In the genomic region with DNA sequence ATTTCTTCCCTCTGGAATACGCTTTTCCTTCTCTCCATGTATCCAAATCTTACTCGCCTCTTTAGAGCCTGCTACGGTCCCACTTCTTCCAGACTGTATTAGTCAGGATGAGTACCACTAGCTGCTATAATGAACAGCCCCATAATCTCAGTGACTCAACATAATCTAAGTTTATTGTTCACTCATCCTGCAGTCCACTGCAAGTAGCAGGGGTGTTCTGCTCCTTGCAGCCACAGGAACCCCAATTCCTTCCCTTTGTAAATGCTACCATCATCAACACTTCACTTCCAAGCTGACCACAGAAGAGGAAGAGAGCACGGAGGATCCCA, we compare ENCODE assay signal across 29 cellular contexts.
"Had no signal": no experiment of that assay in that cellular context is flagged by ENCODE, and none has a peak within 500 bp of the region (broad histone marks: within the 10 kb centered on the region; RNA-seq: fewer than 3 reads in every experiment).

No MANE protein-coding gene starts in this region.

- H3K27me3 Mint-ChIP-seq: progenitor cell of endocrine pancreas; stimulated activated naive CD8-positive, alpha-beta T cell treated with anti-CD3 and anti-CD28 coated beads, Interleukin-15, amount 100 ng/mL, for 72 hours had no signal

- H3K4me1 ChIP-seq: neural progenitor cell, parathyroid adenoma, psoas muscle, thyroid gland, upper lobe of left lung had no signal

- H3K4me2 ChIP-seq: neural progenitor cell, smooth muscle cell had no signal

- H3K27ac Mint-ChIP-seq: nephron; neural progenitor cell; stimulated activated effector memory CD8-positive, alpha-beta T cell treated with anti-CD3 and anti-CD28 coated beads, Interleukin-12 subunit alpha, Interleukin-12 subunit beta, amount 100 ng/mL, for 72 hours had no signal

- DNase-seq: naive thymus-derived CD4-positive, alpha-beta T cell; occipital lobe; ovary; psoas muscle; right cardiac atrium; stimulated activated CD4-positive, alpha-beta T cell treated with anti-CD3 and anti-CD28 coated beads, Interleukin-15, amount 100 ng/mL, for 24 hours; stimulated activated CD4-positive, alpha-beta T cell treated with anti-CD3 and anti-CD28 coated beads, Interleukin-2, amount 100 ng/mL, for 24 hours; stimulated activated CD4-positive, alpha-beta T cell treated with anti-CD3 and anti-CD28 coated beads, Interleukin-2, amount 100 ng/mL, for 48 hours; stimulated activated CD4-positive, alpha-beta T cell treated with anti-CD3 and anti-CD28 coated beads, Interleukin-4, amount 100 ng/mL, for 24 hours; stimulated activated naive CD4-positive, alpha-beta T cell; stimulated activated naive CD8-positive, alpha-beta T cell treated with anti-CD3 and anti-CD28 coated beads, Interleukin-15, amount 100 ng/mL, for 72 hours; stimulated activated naive CD8-positive, alpha-beta T cell treated with anti-CD3 and anti-CD28 coated beads, Interleukin-15, Interleukin-2, amounts not matched to agents 100 U/mL and 50 U/mL, for 24 hours; substantia nigra; thyroid gland; trophoblast cell; upper lobe of left lung had no signal

- H3K9ac ChIP-seq: neural progenitor cell, parathyroid adenoma had no signal

- H3K79me2 ChIP-seq: parathyroid adenoma had no signal

- H3K36me3 Mint-ChIP-seq: neural progenitor cell; stimulated activated effector memory CD8-positive, alpha-beta T cell treated with anti-CD3 and anti-CD28 coated beads, Interleukin-12 subunit alpha, Interleukin-12 subunit beta, amount 100 ng/mL, for 72 hours had no signal

- H2AFZ ChIP-seq: neural progenitor cell, parathyroid adenoma had no signal

- ATAC-seq: naive thymus-derived CD4-positive, alpha-beta T cell; psoas muscle; right cardiac atrium; sciatic nerve; stimulated activated effector memory CD8-positive, alpha-beta T cell treated with anti-CD3 and anti-CD28 coated beads, Interleukin-12 subunit alpha, Interleukin-12 subunit beta, amount 100 ng/mL, for 72 hours; stimulated activated naive CD8-positive, alpha-beta T cell treated with anti-CD3 and anti-CD28 coated beads, Interleukin-15, amount 100 ng/mL, for 72 hours; stimulated activated naive CD8-positive, alpha-beta T cell treated with anti-CD3 and anti-CD28 coated beads, Interleukin-15, Interleukin-2, amounts not matched to agents 100 U/mL and 50 U/mL, for 24 hours had no signal

- H3K36me3 ChIP-seq: neural progenitor cell, ovary, suprapubic skin, thoracic aorta, thyroid gland, tibial nerve, upper lobe of left lung, vagina had no signal

- H3K4me3 ChIP-seq: neural progenitor cell, ovary, psoas muscle, skin epidermis, smooth muscle cell, suprapubic skin, thoracic aorta, thyroid gland, tibial nerve, upper lobe of left lung, vagina had no signal

- FAIRE-seq: urothelium cell line had no signal

- H3K9me3 ChIP-seq: ovary, psoas muscle, suprapubic skin, thyroid gland, upper lobe of left lung, vagina had no signal

- H3K27me3 ChIP-seq: neural progenitor cell, ovary, thyroid gland, tibial nerve, upper lobe of left lung, vagina had no signal

- H3K27ac ChIP-seq: neural progenitor cell, ovary, parathyroid adenoma, psoas muscle, skin epidermis, suprapubic skin, thoracic aorta, thyroid gland, tibial nerve, upper lobe of left lung, vagina had no signal

- H3K4me3 Mint-ChIP-seq: naive thymus-derived CD4-positive, alpha-beta T cell; nephron; neural progenitor cell; stimulated activated effector memory CD8-positive, alpha-beta T cell treated with anti-CD3 and anti-CD28 coated beads, Interleukin-12 subunit alpha, Interleukin-12 subunit beta, amount 100 ng/mL, for 72 hours; stimulated activated naive CD8-positive, alpha-beta T cell treated with anti-CD3 and anti-CD28 coated beads, Interleukin-15, amount 100 ng/mL, for 72 hours had no signal
